ENCODE assay signal across 8 cellular contexts in the genomic region with DNA sequence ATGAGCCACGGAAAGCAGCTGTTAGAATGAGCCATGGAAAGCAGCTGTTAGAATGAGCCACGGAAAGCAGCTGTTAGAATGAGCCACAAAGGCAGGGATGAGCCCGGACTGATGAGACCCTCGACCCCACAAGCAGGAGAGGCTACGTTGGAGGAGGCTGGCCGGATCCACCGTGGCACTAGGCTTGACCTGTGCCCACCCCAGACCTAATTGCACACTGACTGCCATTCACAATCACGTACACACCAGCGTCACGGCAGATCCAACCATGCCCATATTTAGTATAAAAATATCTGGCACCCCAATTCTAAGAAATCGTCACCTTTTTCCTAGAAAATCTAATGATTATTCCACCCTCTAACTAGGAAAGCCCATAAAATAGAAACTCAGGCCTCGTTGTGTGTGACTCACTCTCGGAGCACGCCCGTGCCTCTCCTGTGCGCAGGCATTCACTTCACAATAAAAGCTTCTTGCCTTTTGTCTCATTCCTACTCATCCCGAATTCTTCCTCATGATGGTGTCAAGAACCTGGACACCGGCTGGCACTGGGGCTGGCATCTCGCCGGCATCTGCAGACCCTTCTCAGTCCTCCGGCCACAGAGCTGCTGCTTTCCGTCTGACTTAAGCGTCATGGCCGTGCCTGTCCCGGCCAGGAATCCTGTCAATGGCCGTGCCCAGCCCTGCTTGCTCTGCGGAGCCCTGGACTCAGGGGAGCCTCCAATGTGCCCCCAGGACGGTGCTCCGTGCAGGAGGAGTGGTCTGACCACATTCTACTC. TPM values are rescaled to one million over a fixed set of nuclear protein-coding genes. Genes with fewer than 3 reads are reported as not detected.
DNase-seq lines count a peak whose midpoint lies in the region; ATAC-seq, FAIRE-seq and TF ChIP-seq lines count a peak whose summit lies in the region.

No MANE protein-coding gene starts in this region.

- peak; percentile 96 for FAIRE-seq in G401.6 (lab: Jason Lieb, UNC)

- intact Hi-C loops in sciatic nerve (cut with DNase I) = no loop called here

- TF ChIP-seq CTCF in fibroblast of pulmonary artery (IDR thresholded peaks at IDR 0.05; ENCODE audit: low read length, missing control alignments) = no peak

- peak; percentile 85 for ATAC-seq in sciatic nerve
- no peak for ATAC-seq in GM18511 (IDR thresholded peaks at IDR 0.05; ENCODE audit: unreplicated experiment)

- H3K4me3 ChIP-seq in fibroblast of pulmonary artery (replicated peaks; ENCODE audit: low read depth, low read length) = peak overlapping the region; percentile 26

- DNase-seq in RPMI7951 (ENCODE audit: low read depth) = peak; percentile 80
- peak; percentile 70 for DNase-seq in fibroblast of pulmonary artery (ENCODE audit: low read depth)
- DNase-seq in sciatic nerve (ENCODE audit: low spot score) = no peak
- DNase-seq in NCI-H345 treated with DMSO at 0.1 percent for 48 hours (lab: John Stamatoyannopoulos, UW; ENCODE audit: unreplicated experiment) = no peak
- DNase-seq in COR-L47 (lab: John Stamatoyannopoulos, UW) = no peak
- DNase-seq in DMS153 (lab: John Stamatoyannopoulos, UW) = no peak

RNA-seq across cellular contexts. Expression of a gene that starts 5.5 kb away (rescaled TPM):
- 17.2 and 19.7 TPM in 2 replicates for total RNA-seq in RPMI7951 (2014; rRNA removed; shearing (Covaris generic))
- total RNA-seq in sciatic nerve = 22.2 TPM

RNA-seq across cellular contexts. Expression of a gene that starts 20.0 kb away (rescaled TPM):
- 0.24 TPM in 1 of 2 replicates, not detected in the other for total RNA-seq in RPMI7951 (2014; rRNA removed; shearing (Covaris generic))
- total RNA-seq in sciatic nerve = not detected

RNA-seq across cellular contexts. Expression of a gene that starts 21.6 kb away (rescaled TPM):
- not detected in 2 replicates for total RNA-seq in RPMI7951 (2014; rRNA removed; shearing (Covaris generic))
- 2.5 TPM for total RNA-seq in sciatic nerve

RNA-seq across cellular contexts. Expression of a gene that starts 32.5 kb away (rescaled TPM):
- total RNA-seq in RPMI7951 (2014; rRNA removed; shearing (Covaris generic)) = not detected in 2 replicates
- total RNA-seq in sciatic nerve = not detected

Comparison
In these comparisons a context has a peak if more than half of its experiments do, and no peak if none do; other contexts are left out.
1. DNase-seq: peak in RPMI7951 (single experiment) and fibroblast of pulmonary artery (single experiment); none in sciatic nerve (single experiment), NCI-H345 treated with DMSO at 0.1 percent for 48 hours (single experiment), COR-L47 (single experiment) and DMS153 (single experiment).